In the genomic region with DNA sequence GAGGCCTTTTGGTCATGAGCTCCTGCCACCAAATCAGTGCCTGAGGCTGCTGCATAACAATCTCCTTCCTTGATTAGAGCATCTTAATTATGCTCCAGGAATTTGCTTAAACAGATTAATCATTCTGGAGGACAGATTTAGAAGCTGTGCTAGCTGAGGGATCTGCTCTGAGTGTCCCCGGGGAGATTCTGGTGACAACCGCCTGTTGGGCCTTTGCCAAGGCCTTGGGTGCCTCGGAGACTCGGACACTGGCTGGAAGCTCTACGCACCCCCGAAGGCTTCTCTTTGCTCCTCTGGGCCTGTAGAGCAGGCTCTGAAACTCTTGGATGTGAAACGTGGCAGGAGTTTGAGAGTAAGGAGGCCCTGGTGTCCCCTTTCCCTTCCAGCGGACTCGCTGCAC, we compare ENCODE assay signal across 21 cellular contexts.
"Had no signal": no experiment of that assay in that cellular context is flagged by ENCODE, and none has a peak within 500 bp of the region (broad histone marks: within the 10 kb centered on the region; RNA-seq: fewer than 3 reads in every experiment).

No MANE protein-coding gene starts in this region.

- H3K9me3 ChIP-seq: heart right ventricle, left lung, lower lobe of right lung, mucosa of descending colon, sigmoid colon, stomach, thoracic aorta, transverse colon had no signal

- H3K27ac Mint-ChIP-seq: endodermal cell, memory B cell had no signal

- H3K4me3 Mint-ChIP-seq: endodermal cell; memory B cell; naive thymus-derived CD8-positive, alpha-beta T cell had no signal

- H3K9me3 Mint-ChIP-seq: endodermal cell; memory B cell; naive thymus-derived CD8-positive, alpha-beta T cell had no signal

- H3K4me1 Mint-ChIP-seq: memory B cell; naive thymus-derived CD8-positive, alpha-beta T cell had no signal

- H3K27me3 ChIP-seq: left lung, sigmoid colon, stomach, transverse colon had no signal

- H3K27ac ChIP-seq: coronary artery, heart right ventricle, left lung, lower lobe of right lung, sigmoid colon, stomach, thoracic aorta, transverse colon had no signal

- H3K4me3 ChIP-seq: coronary artery, heart right ventricle, left lung, lower lobe of right lung, mucosa of descending colon, sigmoid colon, stomach, thoracic aorta, transverse colon had no signal

- ATAC-seq: heart right ventricle; left lung; mucosa of descending colon; naive thymus-derived CD8-positive, alpha-beta T cell had no signal

- H3K36me3 Mint-ChIP-seq: memory B cell; naive thymus-derived CD8-positive, alpha-beta T cell had no signal

- H3K4me1 ChIP-seq: left lung, lower lobe of right lung, sigmoid colon, transverse colon had no signal

- H3K36me3 ChIP-seq: heart right ventricle, left lung, lower lobe of right lung, sigmoid colon, stomach, thoracic aorta, transverse colon had no signal

- DNase-seq: effector CD4-positive, alpha-beta T cell; endodermal cell; erythroblast; foreskin melanocyte; hypothalamus; left lung; lower lobe of right lung; mucosa of descending colon; naive thymus-derived CD8-positive, alpha-beta T cell; posterior cingulate gyrus; sigmoid colon; small intestine; stimulated activated CD4-positive, alpha-beta T cell treated with anti-CD3 and anti-CD28 coated beads, Interleukin-12 subunit alpha, Interleukin-12 subunit beta, amount 100 ng/mL, for 4 hours; stimulated activated naive CD4-positive, alpha-beta T cell; stomach; substantia nigra; transverse colon had no signal
